7 cellular contexts compared by ENCODE assay signal in the genomic region with DNA sequence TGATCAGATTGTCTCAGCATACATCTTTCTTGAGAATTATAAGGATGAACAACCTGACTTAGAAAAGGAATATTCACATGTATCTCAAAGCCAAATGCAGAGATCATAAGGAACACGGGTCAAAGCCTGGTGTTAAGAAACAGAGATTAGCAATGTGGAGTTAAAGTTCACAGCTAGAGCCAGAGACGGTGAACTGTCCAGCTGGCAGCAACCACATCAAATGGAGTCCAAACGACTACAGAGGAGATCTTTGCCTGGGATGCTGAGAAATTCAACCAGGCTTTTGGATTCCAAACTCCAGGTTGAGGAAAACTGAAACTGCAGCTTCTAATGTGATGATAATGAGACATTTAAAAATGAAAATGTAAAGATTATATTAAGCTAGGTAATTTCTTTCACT.
"Had no signal": no experiment of that assay in that cellular context is flagged by ENCODE, and none has a peak within 500 bp of the region (broad histone marks: within the 10 kb centered on the region; RNA-seq: fewer than 3 reads in every experiment).

No MANE protein-coding gene starts in this region.

- H3K4me1 ChIP-seq: HAP-1 had no signal

- H3K9me3 ChIP-seq: HAP-1 had no signal

- ATAC-seq: HCT116, K562 had no signal

- H3K4me3 Mint-ChIP-seq: HFFc6 had no signal

- H3K27ac Mint-ChIP-seq: HFFc6 had no signal

- DNase-seq: GOT3, H7, HFFc6, IMR-90 had no signal

- H3K4me3 ChIP-seq: HAP-1, K562 had no signal

- H3K36me3 ChIP-seq: HAP-1 had no signal
